In the genomic region with DNA sequence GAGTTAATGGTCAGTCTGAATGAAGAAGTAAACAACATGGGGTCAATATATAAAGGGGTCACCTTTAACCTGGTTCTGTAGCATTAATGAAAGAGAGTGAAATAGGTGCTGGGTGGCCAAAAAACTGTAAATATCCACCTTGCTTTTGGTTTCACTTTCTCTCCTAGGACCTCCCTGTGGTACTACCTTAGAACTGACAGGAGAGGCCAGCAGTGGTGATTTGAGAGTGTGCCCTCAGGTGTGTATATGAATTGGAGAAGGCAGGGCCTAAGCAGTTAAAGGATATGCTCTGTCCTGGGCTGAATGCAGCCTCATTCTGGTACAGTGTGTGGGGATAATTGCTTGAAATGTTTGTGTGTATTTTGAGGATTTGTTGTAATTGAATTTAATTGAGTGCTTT, we compare ENCODE assay signal across 9 cellular contexts.
DNase-seq lines count a peak whose midpoint lies in the region; ATAC-seq and TF ChIP-seq lines count a peak whose summit lies in the region.
"Had no signal": no experiment of that assay in that cellular context is flagged by ENCODE, and none has a peak within 500 bp of the region (broad histone marks: within the 10 kb centered on the region; RNA-seq: fewer than 3 reads in every experiment).

No MANE protein-coding gene starts in this region.

- no peak overlapping the region for H4K12ac ChIP-seq in trophoblast cell (ENCODE audit: low read depth, low read length)

- H3K9me3 ChIP-seq in PC-3 (ENCODE audit: low read length) = no peaks in the 10 kb centered on the region
- peaks cover 2% of the 10 kb centered on the region for H3K9me3 ChIP-seq in trophoblast cell (ENCODE audit: insufficient read depth, low read depth, low read length)

- no peaks in the 10 kb centered on the region for H4K20me1 ChIP-seq in PC-3 (ENCODE audit: low read length)

- H3K23ac ChIP-seq in trophoblast cell (ENCODE audit: low read length) = no peak overlapping the region

- no peak overlapping the region for H4K91ac ChIP-seq in trophoblast cell (ENCODE audit: low read depth, low read length)

- no peak overlapping the region for H3K4ac ChIP-seq in trophoblast cell (ENCODE audit: low read depth, low read length)

- ATAC-seq in activated CD4-positive, CD25-positive, alpha-beta regulatory T cell treated with anti-CD3 and anti-CD28 coated beads, Interleukin-2, amount 50 U/mL, for 24 hours = peak; percentile 44 to 48
- ATAC-seq in HG02852 (IDR thresholded peaks at IDR 0.05; ENCODE audit: unreplicated experiment) (peak; percentile 69), PC-3 (peak; percentile 89)

- no peak overlapping the region for H3K14ac ChIP-seq in trophoblast cell (ENCODE audit: low read length)

- H3K4me1 ChIP-seq in PC-3 (ENCODE audit: insufficient read depth, low read length) (peaks cover 9% of the 10 kb centered on the region), trophoblast cell (ENCODE audit: control insufficient read depth in 1 of 2, insufficient read depth in 2 of 2, low read length in 2 of 2) (peaks cover 2 to 5% of the 10 kb centered on the region in 2 experiments)

- H3K79me1 ChIP-seq in trophoblast cell (ENCODE audit: low read length) = no peaks in the 10 kb centered on the region

- CTCF ChIA-PET in PC-3 (lab: Charles Lee) = no interaction called here

- BruUV-seq in PC-3 (replicated peaks; lab: Mats Ljungman, UMichigan) = no TSS peak

- H3K4me2 ChIP-seq in PC-3 (ENCODE audit: low read length) (peak overlapping the region; percentile 36), trophoblast cell (ENCODE audit: low read length) (no peak overlapping the region)

- no peak overlapping the region for H2BK12ac ChIP-seq in trophoblast cell (ENCODE audit: low read length)

- no peak overlapping the region for H3K18ac ChIP-seq in trophoblast cell (ENCODE audit: low read length)

- no peak overlapping the region for H2AK5ac ChIP-seq in trophoblast cell (ENCODE audit: low read length)

- H3F3A ChIP-seq in PC-3 (ENCODE audit: low read length, unreplicated experiment) = no peaks in the 10 kb centered on the region

- no peaks in the 10 kb centered on the region for H3K27me3 ChIP-seq in PC-3 (ENCODE audit: low read length)
- no peaks in the 10 kb centered on the region for H3K27me3 ChIP-seq in trophoblast cell (ENCODE audit: insufficient read depth, low read length)
- H3K27me3 ChIP-seq: dorsolateral prefrontal cortex had no signal

- no peak overlapping the region for H2BK120ac ChIP-seq in trophoblast cell (ENCODE audit: insufficient read depth, low read length, poor library complexity)

- no peak overlapping the region for H2AFZ ChIP-seq in PC-3 (ENCODE audit: low read length)
- no peak overlapping the region for H2AFZ ChIP-seq in trophoblast cell (ENCODE audit: insufficient read depth, low read length, poor library complexity)

- H3K9ac ChIP-seq in PC-3 (ENCODE audit: low read length) (no peak overlapping the region), trophoblast cell (ENCODE audit: low read length) (no peak overlapping the region)

- H3K4me3 ChIP-seq in PC-3 (ENCODE audit: low read length) (no peak overlapping the region), trophoblast cell (ENCODE audit: low read depth, low read length) (no peak overlapping the region)
- H3K4me3 ChIP-seq: dorsolateral prefrontal cortex had no signal

- no peak overlapping the region for H2BK5ac ChIP-seq in trophoblast cell (ENCODE audit: low read depth, low read length, poor library complexity)

- DNase-seq in activated CD4-positive, CD25-positive, alpha-beta regulatory T cell treated with anti-CD3 and anti-CD28 coated beads, Interleukin-2, amount 50 U/mL, for 72 hours = no peak
- DNase-seq in PC-3 = peak; percentile 37
- peak; percentile 4 to 40 for DNase-seq in trophoblast cell
- no peak for DNase-seq in SKM-1 (lab: John Stamatoyannopoulos, UW; ENCODE audit: unreplicated experiment)
- no peak for DNase-seq in substantia nigra (lab: John Stamatoyannopoulos, UW)
- no peak for DNase-seq in NCI-H1417 treated with DMSO at 0.1 percent for 48 hours (lab: John Stamatoyannopoulos, UW)
- DNase-seq: dorsolateral prefrontal cortex had no signal

- POLR2A ChIA-PET in PC-3 (lab: Charles Lee; ENCODE audit: unreplicated experiment) = no interaction called here

- H3K9me2 ChIP-seq in PC-3 (replicated peaks; ENCODE audit: low read length) = no peaks in the 10 kb centered on the region

- H3K79me2 ChIP-seq in PC-3 (ENCODE audit: low read length) = no peaks in the 10 kb centered on the region
- no peaks in the 10 kb centered on the region for H3K79me2 ChIP-seq in trophoblast cell (ENCODE audit: control insufficient read depth, insufficient read depth, low read length, poor library complexity)

- intact Hi-C loops in PC-3 (cut with micrococcal nuclease) = no loop called here

- H3K36me3 ChIP-seq in PC-3 (ENCODE audit: low read depth, low read length) (no peaks in the 10 kb centered on the region), trophoblast cell (ENCODE audit: control insufficient read depth in 1 of 2, insufficient read depth in 2 of 2, low read length in 2 of 2) (no peaks in the 10 kb centered on the region)

- 0 out of 2 replicates have a peak, but pooled peaks have one; percentile 11 for TF ChIP-seq CTCF in PC-3 (conservative IDR thresholded peaks at IDR 0.05; ENCODE audit: low read depth, low read length)

- H3K27ac ChIP-seq in PC-3 (ENCODE audit: low read length) (no peak overlapping the region), trophoblast cell (ENCODE audit: low read depth, low read length) (no peak overlapping the region), substantia nigra (ENCODE audit: low read depth, low read length, poor library complexity, severe bottlenecking) (no peak overlapping the region)
- H3K27ac ChIP-seq: dorsolateral prefrontal cortex had no signal

- H4K8ac ChIP-seq in trophoblast cell (ENCODE audit: low read depth, low read length) = no peak overlapping the region

Comparison
In these comparisons a context has a peak if more than half of its experiments do, and no peak if none do; other contexts are left out.
1. DNase-seq: peak in PC-3 (single experiment) and trophoblast cell (2 of 2); none in activated CD4-positive, CD25-positive, alpha-beta regulatory T cell treated with anti-CD3 and anti-CD28 coated beads, Interleukin-2, amount 50 U/mL, for 72 hours (single experiment), SKM-1 (single experiment), substantia nigra (0 of 49) and NCI-H1417 treated with DMSO at 0.1 percent for 48 hours (single experiment).
2. Peak in every context shown above with its lines, with median percentiles within 50 percentile points of each other: ATAC-seq.